Comparison of ENCODE assay signal across 11 cellular contexts in genomic region chr2:65662654-65663432, GRCh38.
DNase-seq lines count a peak whose midpoint lies in the region; ATAC-seq, FAIRE-seq and TF ChIP-seq lines count a peak whose summit lies in the region.
"Had no signal": no experiment of that assay in that cellular context is flagged by ENCODE, and none has a peak within 500 bp of the region (broad histone marks: within the 10 kb centered on the region; RNA-seq: fewer than 3 reads in every experiment).

No MANE protein-coding gene starts in this region.

- TF ChIP-seq EP300 in Ishikawa (IDR thresholded peaks at IDR 0.05; ENCODE audit: borderline replicate concordance) (peak; percentile 36; the same call in 1 of the 2 replicates), ovary (IDR thresholded peaks at IDR 0.05) (no peak)

- FAIRE-seq in RCC 7860 (lab: Jason Lieb, UNC), result no peak

- DNase-seq in AG04450 (ENCODE audit: low read depth, low spot score), result peak; percentile 85
- no peak for DNase-seq in chondrocyte (ENCODE audit: low spot score)
- peak; percentile 29 for DNase-seq in myocyte (ENCODE audit: low read depth)
- DNase-seq in ovary, result no peak
- no peak for DNase-seq in RCC 7860 (ENCODE audit: low spot score)
- DNase-seq in stimulated activated CD4-positive, alpha-beta T cell treated with anti-CD3 and anti-CD28 coated beads, Interleukin-2, amount 100 ng/mL, for 48 hours, result no peak
- DNase-seq: BE2C had no signal

- peak overlapping the region; percentile 4 for H3K27ac Mint-ChIP-seq in chondrocyte (ENCODE audit: unreplicated experiment)

- no peaks in the 10 kb centered on the region for H3K36me3 Mint-ChIP-seq in chondrocyte (ENCODE audit: low read depth)

- intact Hi-C loops in ovary (cut with DNase I), result no loop called here

- TF ChIP-seq CTCF in AG04450 (IDR thresholded peaks at IDR 0.05; ENCODE audit: low read depth, low read length), result no peak
- TF ChIP-seq CTCF in chondrocyte (IDR thresholded peaks at IDR 0.05), result no peak
- no peak for TF ChIP-seq CTCF in ovary (IDR thresholded peaks at IDR 0.05)

- no peak for TF ChIP-seq POLR2A in ovary (IDR thresholded peaks at IDR 0.05)

- H3K4me3 ChIP-seq in AG04450 (ENCODE audit: low read depth, low read length), result peak overlapping the region; percentile 27; the same call in 1 of the 2 replicates
- H3K4me3 ChIP-seq in ovary, result no peak overlapping the region
- H3K4me3 ChIP-seq: tibial nerve had no signal

- CTCF ChIA-PET in AG04450 (lab: Charles Lee), result interaction anchor here (2.1 kb wide), 1 partner anchor 48 kb away, joined by 5 read pairs; no protein-coding TSS in a partner anchor

- H3K36me3 ChIP-seq in ovary, result no peaks in the 10 kb centered on the region
- H3K36me3 ChIP-seq: BE2C, tibial nerve had no signal

- ATAC-seq in HG02852 (IDR thresholded peaks at IDR 0.05; ENCODE audit: unreplicated experiment), result no peak

- H3K27me3 ChIP-seq in AG04450 (ENCODE audit: control insufficient read depth, insufficient read depth, low read length) (no peaks in the 10 kb centered on the region), ovary (no peaks in the 10 kb centered on the region)
- H3K27me3 ChIP-seq: BE2C, tibial nerve had no signal

- H3K4me1 ChIP-seq in ovary (ENCODE audit: insufficient read depth), result peaks cover 14% of the 10 kb centered on the region
- H3K4me1 ChIP-seq: BE2C, tibial nerve had no signal

- no peak for TF ChIP-seq RAD21 in Ishikawa (IDR thresholded peaks at IDR 0.05; ENCODE audit: low read depth)

- POLR2A ChIA-PET in AG04450 (lab: Yijun Ruan, JAX), result interaction anchor here (0.6 kb wide), 1 partner anchor 432 kb away, joined by 3 read pairs; no protein-coding TSS in a partner anchor

- WGBS in ovary, 3 donors, result 15 to 20% (median 19%) methylated on average over 17 of the region's 17 CpGs

- H3K4me3 Mint-ChIP-seq in chondrocyte (ENCODE audit: unreplicated experiment), result peak overlapping the region; percentile 23
- H3K4me3 Mint-ChIP-seq: central memory CD8-positive, alpha-beta T cell had no signal

- peaks cover 54% of the 10 kb centered on the region for H3K4me1 Mint-ChIP-seq in chondrocyte (ENCODE audit: low read depth)
- H3K4me1 Mint-ChIP-seq: central memory CD8-positive, alpha-beta T cell had no signal

- no peaks in the 10 kb centered on the region for H3K27me3 Mint-ChIP-seq in chondrocyte (ENCODE audit: low read depth)

- H3K9me3 Mint-ChIP-seq in chondrocyte (ENCODE audit: low read depth), result no peaks in the 10 kb centered on the region
- H3K9me3 Mint-ChIP-seq: central memory CD8-positive, alpha-beta T cell had no signal

- H3K9me3 ChIP-seq in AG04450 (ENCODE audit: control insufficient read depth, insufficient read depth, low read length), result peaks cover 5% of the 10 kb centered on the region
- no peaks in the 10 kb centered on the region for H3K9me3 ChIP-seq in ovary
- H3K9me3 ChIP-seq: BE2C had no signal

- peak overlapping the region; percentile 39 for H3K27ac ChIP-seq in AG04450 (ENCODE audit: low read depth, low read length)
- no peak overlapping the region for H3K27ac ChIP-seq in ovary
- H3K27ac ChIP-seq: tibial nerve had no signal

TF ChIP-seq in Ishikawa, 13 proteins besides CTCF, POLR2A, EP300 and RAD21:
- TF ChIP-seq, protein P1, sequence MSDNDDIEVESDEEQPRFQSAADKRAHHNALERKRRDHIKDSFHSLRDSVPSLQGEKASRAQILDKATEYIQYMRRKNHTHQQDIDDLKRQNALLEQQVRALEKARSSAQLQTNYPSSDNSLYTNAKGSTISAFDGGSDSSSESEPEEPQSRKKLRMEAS (IDR thresholded peaks at IDR 0.05), result no peak
- TF ChIP-seq NFIC (IDR thresholded peaks at IDR 0.05), result peak; percentile 35
- peak; percentile 59; the same call in 1 of the 2 replicates for TF ChIP-seq TCF12 (IDR thresholded peaks at IDR 0.05; ENCODE audit: low read depth)
- peak; percentile 1; the same call in 1 of the 2 replicates for TF ChIP-seq FOXM1 (IDR thresholded peaks at IDR 0.05; ENCODE audit: borderline replicate concordance, low read depth)
- peak; percentile 22; the same call in 1 of the 2 replicates for TF ChIP-seq CREB1 (IDR thresholded peaks at IDR 0.05; ENCODE audit: low read depth)

Comparison
In these comparisons a context has a peak if more than half of its experiments do, and no peak if none do; other contexts are left out.
1. DNase-seq: peak in AG04450 (single experiment) and myocyte (single experiment); none in chondrocyte (single experiment), ovary (0 of 5), RCC 7860 (single experiment) and stimulated activated CD4-positive, alpha-beta T cell treated with anti-CD3 and anti-CD28 coated beads, Interleukin-2, amount 100 ng/mL, for 48 hours (0 of 2).